Comparison of ENCODE assay signal across 9 cellular contexts in the genomic region with DNA sequence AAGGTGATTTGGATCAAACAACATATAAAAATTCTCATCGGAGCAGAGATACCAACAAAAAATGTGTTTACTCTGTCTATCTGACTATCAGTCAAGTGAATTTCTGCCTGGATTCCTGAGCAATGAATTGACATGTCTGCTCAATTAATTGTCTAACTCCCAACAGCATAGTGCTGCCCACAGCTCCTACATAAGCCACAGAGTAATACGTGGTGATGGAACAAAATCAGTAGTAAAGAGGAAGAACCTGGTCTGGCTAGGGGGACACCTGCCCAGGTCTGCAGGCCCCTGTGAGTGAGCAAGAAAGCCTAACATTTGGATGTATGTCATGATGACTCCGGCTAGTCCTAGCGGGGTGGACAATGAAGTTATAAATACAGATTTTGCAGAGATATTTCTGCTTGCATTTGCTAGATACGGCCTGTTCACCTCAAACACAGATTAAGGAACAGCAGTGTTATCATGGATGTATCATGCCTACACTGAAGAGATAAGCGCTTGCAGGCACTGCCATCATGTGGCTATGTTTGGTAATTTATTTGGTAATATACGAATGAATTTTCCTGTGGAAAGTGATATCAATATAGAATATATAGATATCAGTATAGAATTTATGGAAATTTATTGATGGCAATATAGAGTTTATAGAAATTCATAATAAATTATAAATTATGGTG.
DNase-seq lines count a peak whose midpoint lies in the region; ATAC-seq, FAIRE-seq and TF ChIP-seq lines count a peak whose summit lies in the region.
"Had no signal": no experiment of that assay in that cellular context is flagged by ENCODE, and none has a peak within 500 bp of the region (broad histone marks: within the 10 kb centered on the region; RNA-seq: fewer than 3 reads in every experiment).

No MANE protein-coding gene starts in this region.

- H3K9me1 ChIP-seq in keratinocyte (ENCODE audit: control insufficient read depth, extremely low read depth, insufficient read depth, low read length): no peaks in the 10 kb centered on the region

- peak; percentile 78 for FAIRE-seq in keratinocyte (lab: Jason Lieb, UNC)

- peak overlapping the region; percentile 81 for H2AFZ ChIP-seq in keratinocyte (ENCODE audit: control insufficient read depth, low read length)

- no peak overlapping the region for H3K27ac Mint-ChIP-seq in T-helper 2 cell treated with Interferon-gamma antibody and Interleukin-4, amounts not matched to agents 5 μg/mL and 100 μg/mL, for 36 hours
- no peak overlapping the region for H3K27ac Mint-ChIP-seq in brain

- CTCF ChIA-PET in AG04449 (lab: Yijun Ruan, JAX): interaction anchor here (0.7 to 7.1 kb wide), 15 partner anchors 13 to 588 kb away, joined by 3 to 75 read pairs (median 5); no protein-coding TSS in a partner anchor

- no peaks in the 10 kb centered on the region for H3K9me3 ChIP-seq in keratinocyte (ENCODE audit: control insufficient read depth, low read depth, low read length)
- H3K9me3 ChIP-seq: neutrophil had no signal

- peaks cover 53% of the 10 kb centered on the region for H3K27me3 Mint-ChIP-seq in T-helper 2 cell treated with Interferon-gamma antibody and Interleukin-4, amounts not matched to agents 5 μg/mL and 100 μg/mL, for 36 hours (ENCODE audit: low read depth)
- H3K27me3 Mint-ChIP-seq in brain: no peaks in the 10 kb centered on the region

- DNase-seq in AG04449 (ENCODE audit: low read depth, low spot score) (no peak), NCI-H1694 (lab: John Stamatoyannopoulos, UW) (peak; percentile 71), keratinocyte (ENCODE audit: low read depth, low spot score) (no peak)
- peak; percentile 39 for DNase-seq in T-helper 2 cell treated with Interferon-gamma antibody and Interleukin-4, amounts not matched to agents 5 μg/mL and 100 μg/mL, for 36 hours (ENCODE audit: low spot score)
- peak; percentile 72 for DNase-seq in stimulated activated CD4-positive, alpha-beta T cell treated with anti-CD3 and anti-CD28 coated beads, Interleukin-4, amount 100 ng/mL, for 24 hours

- H3K4me2 ChIP-seq in keratinocyte (ENCODE audit: control insufficient read depth, extremely low read depth, insufficient read depth, low read depth, low read length): peak overlapping the region; percentile 18

- peaks cover 15% of the 10 kb centered on the region for H3K4me1 Mint-ChIP-seq in T-helper 2 cell treated with Interferon-gamma antibody and Interleukin-4, amounts not matched to agents 5 μg/mL and 100 μg/mL, for 36 hours (ENCODE audit: low read depth)
- H3K4me1 Mint-ChIP-seq in brain: peaks cover 5% of the 10 kb centered on the region

- no peak overlapping the region for H3K4me3 ChIP-seq in AG04449 (ENCODE audit: low read depth, low read length)
- no peak overlapping the region for H3K4me3 ChIP-seq in keratinocyte (ENCODE audit: control insufficient read depth in 2 of 3, extremely low read depth in 1 of 3, insufficient read depth in 2 of 3, low read depth in 1 of 3, low read length in 3 of 3)

- no peaks in the 10 kb centered on the region for H3K36me3 ChIP-seq in keratinocyte (ENCODE audit: control insufficient read depth in 2 of 2, extremely low read depth in 1 of 2, insufficient read depth in 2 of 2, low read length in 2 of 2)
- H3K36me3 ChIP-seq: neutrophil had no signal

- POLR2A ChIA-PET in AG04449 (lab: Yijun Ruan, JAX): no interaction called here

- peak overlapping the region; percentile 29 for H3K9ac ChIP-seq in keratinocyte (ENCODE audit: control insufficient read depth, extremely low read depth, insufficient read depth, low read length)

- H3K9me3 Mint-ChIP-seq in T-helper 2 cell treated with Interferon-gamma antibody and Interleukin-4, amounts not matched to agents 5 μg/mL and 100 μg/mL, for 36 hours: no peaks in the 10 kb centered on the region
- no peaks in the 10 kb centered on the region for H3K9me3 Mint-ChIP-seq in brain

- H3K27me3 ChIP-seq in keratinocyte (ENCODE audit: control insufficient read depth, extremely low read depth, insufficient read depth, low read length): no peaks in the 10 kb centered on the region
- H3K27me3 ChIP-seq: neutrophil had no signal

- H4K20me1 ChIP-seq in keratinocyte (ENCODE audit: control insufficient read depth, extremely low read depth, insufficient read depth, low read length): no peaks in the 10 kb centered on the region

- H3K4me3 Mint-ChIP-seq in T-helper 2 cell treated with Interferon-gamma antibody and Interleukin-4, amounts not matched to agents 5 μg/mL and 100 μg/mL, for 36 hours: no peak overlapping the region
- no peak overlapping the region for H3K4me3 Mint-ChIP-seq in brain

- no peaks in the 10 kb centered on the region for H3K36me3 Mint-ChIP-seq in T-helper 2 cell treated with Interferon-gamma antibody and Interleukin-4, amounts not matched to agents 5 μg/mL and 100 μg/mL, for 36 hours (ENCODE audit: low read depth)
- H3K36me3 Mint-ChIP-seq in brain: no peaks in the 10 kb centered on the region

- dilution Hi-C loops in keratinocyte (cut with MboI; ENCODE audit: extremely low pct_ligation_motif_present, low sequenced_read_pairs): no loop called here

- peak overlapping the region; percentile 19 for H3K27ac ChIP-seq in keratinocyte (ENCODE audit: control insufficient read depth, insufficient read depth, low read length)
- H3K27ac ChIP-seq: neutrophil had no signal

- peak; percentile 49 for ATAC-seq in GM18867 (IDR thresholded peaks at IDR 0.05; ENCODE audit: unreplicated experiment)
- no peak for ATAC-seq in GM19397 (IDR thresholded peaks at IDR 0.05; ENCODE audit: unreplicated experiment)

- TF ChIP-seq CTCF in AG04449 (IDR thresholded peaks at IDR 0.05; ENCODE audit: insufficient read depth, low read length, missing control alignments): peak; percentile 50
- TF ChIP-seq CTCF in brain (conservative IDR thresholded peaks at IDR 0.05): peak; percentile 87 to 93
- TF ChIP-seq CTCF in keratinocyte (optimal IDR thresholded peaks at IDR 0.05 in 1 of 3, IDR thresholded peaks at IDR 0.05 in 1 of 3, conservative IDR thresholded peaks at IDR 0.05 in 1 of 3; ENCODE audit: extremely low read depth in 1 of 3, insufficient read depth in 2 of 3, low read length in 3 of 3): peak; percentile 39 to 53 (median 44)

- no peaks in the 10 kb centered on the region for H3K79me2 ChIP-seq in keratinocyte (ENCODE audit: control insufficient read depth, insufficient read depth, low read length)

- H3K4me1 ChIP-seq in keratinocyte (ENCODE audit: control insufficient read depth, extremely low read depth, insufficient read depth, low read length): peaks cover 26% of the 10 kb centered on the region

Comparison
In these comparisons a context has a peak if more than half of its experiments do, and no peak if none do; other contexts are left out.
1. DNase-seq: peak in NCI-H1694 (single experiment), T-helper 2 cell treated with Interferon-gamma antibody and Interleukin-4, amounts not matched to agents 5 μg/mL and 100 μg/mL, for 36 hours (single experiment) and stimulated activated CD4-positive, alpha-beta T cell treated with anti-CD3 and anti-CD28 coated beads, Interleukin-4, amount 100 ng/mL, for 24 hours (single experiment); none in AG04449 (single experiment) and keratinocyte (single experiment).
2. Peak in every context shown above with its lines, with median percentiles within 50 percentile points of each other: CTCF ChIP-seq.